ENCODE assay signal across 9 cellular contexts in genomic region chr19:47020992-47021496, GRCh38. TPM values are rescaled to one million over a fixed set of nuclear protein-coding genes. Genes with fewer than 3 reads are reported as not detected.
A peak's percentile ranks its signal among the peaks of the same experiment; 100 is the strongest.
DNase-seq lines count a peak whose midpoint lies in the region; ATAC-seq, FAIRE-seq and TF ChIP-seq lines count a peak whose summit lies in the region.
"Had no signal": no experiment of that assay in that cellular context is flagged by ENCODE, and none has a peak within 500 bp of the region (broad histone marks: within the 10 kb centered on the region; RNA-seq: fewer than 3 reads in every experiment).

No MANE protein-coding gene starts in this region.

- no peak for FAIRE-seq in endothelial cell of umbilical vein (lab: Jason Lieb, UNC)

- no TSS peak for BruUV-seq in endothelial cell of umbilical vein (replicated peaks; lab: Mats Ljungman, UMichigan)

- CTCF ChIA-PET in endothelial cell of umbilical vein (lab: Charles Lee), result interaction anchor here (1.5 to 3.5 kb wide), 2 partner anchors 8 to 10 kb away, joined by 6 to 29 read pairs; no protein-coding TSS in a partner anchor

- POLR2A ChIA-PET in endothelial cell of umbilical vein (lab: Charles Lee), result no interaction called here

- intact Hi-C loops in endothelial cell of umbilical vein (cut with micrococcal nuclease), result no loop called here

- H3K79me2 ChIP-seq in endothelial cell of umbilical vein (ENCODE audit: control insufficient read depth, insufficient read depth, low read length), result no peaks in the 10 kb centered on the region

- H3K9me1 ChIP-seq in endothelial cell of umbilical vein (replicated peaks; ENCODE audit: control insufficient read depth, extremely low read depth, insufficient read depth, low read length), result no peaks in the 10 kb centered on the region

- H3K9ac ChIP-seq in endothelial cell of umbilical vein (replicated peaks; ENCODE audit: extremely low read depth, insufficient read depth, low read length), result no peak overlapping the region

- peak overlapping the region; percentile 42 for H3K4me2 ChIP-seq in endothelial cell of umbilical vein (ENCODE audit: insufficient read depth, low read length)

- no peak for TF ChIP-seq CTCF in endothelial cell of umbilical vein (IDR thresholded peaks at IDR 0.05; ENCODE audit: extremely low read depth in 1 of 2, insufficient read depth in 1 of 2, low read depth in 1 of 2, low read length in 2 of 2)

- H3K4me1 ChIP-seq in endothelial cell of umbilical vein (ENCODE audit: control insufficient read depth, extremely low read depth, insufficient read depth, low read length) (peaks cover 17% of the 10 kb centered on the region), neuron (ENCODE audit: insufficient read depth, low read length) (peaks cover 15% of the 10 kb centered on the region)

- no peaks in the 10 kb centered on the region for H4K20me1 ChIP-seq in endothelial cell of umbilical vein (replicated peaks; ENCODE audit: control insufficient read depth, extremely low read depth, insufficient read depth, low read length)

- no peak overlapping the region for H3K27ac ChIP-seq in endothelial cell of umbilical vein (ENCODE audit: insufficient read depth, low read depth, low read length)

- dilution Hi-C loops in endothelial cell of umbilical vein (cut with MboI; ENCODE audit: extremely low pct_ligation_motif_present, low sequenced_read_pairs), result no loop called here

- peak; percentile 34 for DNase-seq in D341Med (ENCODE audit: low spot score)
- peak; percentile 62 for DNase-seq in NCI-H82 (lab: John Stamatoyannopoulos, UW)
- no peak for DNase-seq in endothelial cell of umbilical vein (ENCODE audit: low read depth, low spot score)
- no peak for DNase-seq in H4 (ENCODE audit: low spot score)
- DNase-seq in activated naive CD4-positive, alpha-beta T cell treated with Interleukin-2 at 50 U/mL for 16 hours, result no peak
- DNase-seq: cerebellar nuclear complex had no signal

- H3K27me3 ChIP-seq in endothelial cell of umbilical vein (ENCODE audit: control insufficient read depth in 2 of 2, insufficient read depth in 2 of 2, low read length in 2 of 2) (peaks cover 36 to 48% of the 10 kb centered on the region in 2 experiments), neuron (ENCODE audit: insufficient read depth, low read length) (peaks cover 57% of the 10 kb centered on the region)

- no peaks in the 10 kb centered on the region for H3K9me3 ChIP-seq in endothelial cell of umbilical vein (replicated peaks; ENCODE audit: control insufficient read depth, insufficient read depth, low read length)
- H3K9me3 ChIP-seq in neuron (ENCODE audit: low read length), result no peaks in the 10 kb centered on the region

- ATAC-seq in HG03520 (IDR thresholded peaks at IDR 0.05; ENCODE audit: unreplicated experiment) (no peak), GM21526 (IDR thresholded peaks at IDR 0.05; ENCODE audit: low FRiP score, unreplicated experiment) (no peak)

- H2AFZ ChIP-seq in endothelial cell of umbilical vein (ENCODE audit: low read depth, low read length) (no peak overlapping the region), neuron (ENCODE audit: low read depth, low read length) (no peak overlapping the region)

- TF ChIP-seq POLR2A in endothelial cell of umbilical vein (IDR thresholded peaks at IDR 0.05; ENCODE audit: low read depth, low read length), result no peak

- H3K36me3 ChIP-seq in endothelial cell of umbilical vein (ENCODE audit: control insufficient read depth in 2 of 2, extremely low read depth in 1 of 2, insufficient read depth in 2 of 2, low read length in 2 of 2) (no peaks in the 10 kb centered on the region), neuron (ENCODE audit: insufficient read depth, low read length) (no peaks in the 10 kb centered on the region)

- H3K4me3 ChIP-seq in endothelial cell of umbilical vein (replicated peaks in 1 of 3; ENCODE audit: insufficient read depth in 1 of 3, low read depth in 1 of 3, low read length in 3 of 3) (peak overlapping the region in 1 of 3 experiments; percentile 23), neuron (ENCODE audit: low read length) (peak overlapping the region; percentile 13)

TF ChIP-seq in endothelial cell of umbilical vein, 7 proteins besides CTCF, POLR2A, EP300 and RAD21:
- TF ChIP-seq MYC (IDR thresholded peaks at IDR 0.05; ENCODE audit: low read depth, low read length) (no peak), POLR2AphosphoS5 (IDR thresholded peaks at IDR 0.05; ENCODE audit: insufficient read depth, low read depth, low read length) (no peak)
TF ChIP-seq in endothelial cell of umbilical vein: peak in this region for 0.

RNA-seq across cellular contexts. Expression of gene NPAS1, which starts 1.4 kb away (rescaled TPM):
- 0.62 TPM in 1 of 2 replicates, not detected in the other for total RNA-seq in endothelial cell of umbilical vein
- polyA plus RNA-seq in endothelial cell of umbilical vein, result 0.18 and 0.40 TPM in 2 replicates
- polyA plus RNA-seq in endothelial cell of umbilical vein (2011; cell fraction: cytosol; rRNA removed), result 0.13 and 0.24 TPM in 2 replicates
- 0.20 and 0.24 TPM in 2 replicates for polyA plus RNA-seq in endothelial cell of umbilical vein (2011; cell fraction: nucleus; rRNA removed)
- polyA plus RNA-seq in endothelial cell of umbilical vein (2012), result 0.20 and 0.67 TPM in 2 replicates
- not detected in 2 replicates for polyA minus RNA-seq in endothelial cell of umbilical vein
- polyA minus RNA-seq in endothelial cell of umbilical vein (2011; cell fraction: cytosol; rRNA and poly(A)+ RNA removed), result 1.5 TPM
- polyA minus RNA-seq in endothelial cell of umbilical vein (2011; cell fraction: nucleus; rRNA and poly(A)+ RNA removed), result not detected in 2 replicates
- 0.29 TPM in 1 of 2 replicates, not detected in the other for total RNA-seq in H4 (2014; rRNA removed; shearing (Covaris generic))

RNA-seq across cellular contexts. Expression of gene TMEM160, which starts 27.4 kb away (rescaled TPM):
- 40.4 and 43.1 TPM in 2 replicates for total RNA-seq in endothelial cell of umbilical vein
- polyA plus RNA-seq in endothelial cell of umbilical vein, result 79.9 and 103 TPM in 2 replicates
- 23.0 and 33.0 TPM in 2 replicates for polyA plus RNA-seq in endothelial cell of umbilical vein (2011; cell fraction: cytosol; rRNA removed)
- 7.4 and 9.2 TPM in 2 replicates for polyA plus RNA-seq in endothelial cell of umbilical vein (2011; cell fraction: nucleus; rRNA removed)
- polyA plus RNA-seq in endothelial cell of umbilical vein (2012), result 13.1 and 28.1 TPM in 2 replicates
- 3.7 and 4.3 TPM in 2 replicates for polyA minus RNA-seq in endothelial cell of umbilical vein
- 31.9 TPM for polyA minus RNA-seq in endothelial cell of umbilical vein (2011; cell fraction: cytosol; rRNA and poly(A)+ RNA removed)
- 1.8 and 3.9 TPM in 2 replicates for polyA minus RNA-seq in endothelial cell of umbilical vein (2011; cell fraction: nucleus; rRNA and poly(A)+ RNA removed)
- 33.7 and 35.8 TPM in 2 replicates for total RNA-seq in H4 (2014; rRNA removed; shearing (Covaris generic))

Comparison
In these comparisons a context has a peak if more than half of its experiments do, and no peak if none do; other contexts are left out.
1. DNase-seq: peak in D341Med (single experiment) and NCI-H82 (single experiment); none in endothelial cell of umbilical vein (single experiment), H4 (single experiment) and activated naive CD4-positive, alpha-beta T cell treated with Interleukin-2 at 50 U/mL for 16 hours (single experiment).